In the genomic region with DNA sequence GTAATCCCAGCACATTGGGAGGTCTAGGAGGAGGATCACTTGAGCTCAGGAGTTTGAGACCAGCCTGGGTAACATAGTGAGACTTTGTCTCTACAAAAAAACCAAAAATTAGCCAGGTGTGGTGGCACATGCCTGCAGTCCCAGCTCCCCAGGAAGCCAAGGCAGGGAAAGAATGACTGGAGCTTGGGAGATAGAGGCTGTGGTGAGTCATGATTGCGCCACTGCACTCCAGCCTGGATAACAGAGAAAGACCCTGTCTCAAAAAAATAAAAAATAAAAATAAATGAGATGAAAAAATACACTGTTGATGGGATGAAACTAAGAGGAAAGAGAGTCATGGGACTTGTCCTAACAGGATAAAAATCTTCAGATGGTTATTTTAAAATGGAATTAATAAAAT, we compare ENCODE assay signal across 1 cellular context.
TF ChIP-seq lines count a peak whose summit lies in the region.

No MANE protein-coding gene starts in this region.

TF ChIP-seq in K562, 482 proteins besides CTCF, POLR2A, EP300 and RAD21 (continued from another document):
- peak; percentile 50; the same call in 1 of the 2 replicates for TF ChIP-seq JUN (IDR thresholded peaks at IDR 0.05; ENCODE audit: borderline replicate concordance, low read depth, low read length)
- TF ChIP-seq JUN (CRISPR knock-in tag; IDR thresholded peaks at IDR 0.05; ENCODE audit: borderline replicate concordance) = no peak
- no peak for TF ChIP-seq CEBPG (CRISPR knock-in tag; IDR thresholded peaks at IDR 0.05)
- TF ChIP-seq CEBPG (tag; conservative IDR thresholded peaks at IDR 0.05 in 1 of 2, IDR thresholded peaks at IDR 0.05 in 1 of 2) = peak; percentile 39 to 55; a peak in 2 of 4 replicates
- no peak for TF ChIP-seq PTRF (tag; IDR thresholded peaks at IDR 0.05)
- no peak for TF ChIP-seq KLF10 (CRISPR knock-in tag; IDR thresholded peaks at IDR 0.05)
- TF ChIP-seq, protein P1, sequence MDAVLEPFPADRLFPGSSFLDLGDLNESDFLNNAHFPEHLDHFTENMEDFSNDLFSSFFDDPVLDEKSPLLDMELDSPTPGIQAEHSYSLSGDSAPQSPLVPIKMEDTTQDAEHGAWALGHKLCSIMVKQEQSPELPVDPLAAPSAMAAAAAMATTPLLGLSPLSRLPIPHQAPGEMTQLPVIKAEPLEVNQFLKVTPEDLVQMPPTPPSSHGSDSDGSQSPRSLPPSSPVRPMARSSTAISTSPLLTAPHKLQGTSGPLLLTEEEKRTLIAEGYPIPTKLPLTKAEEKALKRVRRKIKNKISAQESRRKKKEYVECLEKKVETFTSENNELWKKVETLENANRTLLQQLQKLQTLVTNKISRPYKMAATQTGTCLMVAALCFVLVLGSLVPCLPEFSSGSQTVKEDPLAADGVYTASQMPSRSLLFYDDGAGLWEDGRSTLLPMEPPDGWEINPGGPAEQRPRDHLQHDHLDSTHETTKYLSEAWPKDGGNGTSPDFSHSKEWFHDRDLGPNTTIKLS (IDR thresholded peaks at IDR 0.05; ENCODE audit: borderline replicate concordance, low read depth) = no peak
- peak; percentile 46; the same call in 1 of the 2 replicates for TF ChIP-seq CEBPB (tag; IDR thresholded peaks at IDR 0.05)
- TF ChIP-seq JUND (IDR thresholded peaks at IDR 0.05; ENCODE audit: borderline replicate concordance, low read depth, low read length) = peak; percentile 81; the same call in 1 of the 2 replicates
- TF ChIP-seq JUND (tag; IDR thresholded peaks at IDR 0.05; ENCODE audit: borderline replicate concordance, low read depth, low read length) = peak; percentile 46; the same call in 1 of the 3 replicates
- peak in 1 of 2 experiments; percentile 51; a peak in 1 of 4 replicates for TF ChIP-seq TRIM24 (IDR thresholded peaks at IDR 0.05)
- TF ChIP-seq COPS2 (conservative IDR thresholded peaks at IDR 0.05) = no peak
TF ChIP-seq in K562: peak in this region for 9.
